ENCODE assay signal across 8 cellular contexts in the genomic region with DNA sequence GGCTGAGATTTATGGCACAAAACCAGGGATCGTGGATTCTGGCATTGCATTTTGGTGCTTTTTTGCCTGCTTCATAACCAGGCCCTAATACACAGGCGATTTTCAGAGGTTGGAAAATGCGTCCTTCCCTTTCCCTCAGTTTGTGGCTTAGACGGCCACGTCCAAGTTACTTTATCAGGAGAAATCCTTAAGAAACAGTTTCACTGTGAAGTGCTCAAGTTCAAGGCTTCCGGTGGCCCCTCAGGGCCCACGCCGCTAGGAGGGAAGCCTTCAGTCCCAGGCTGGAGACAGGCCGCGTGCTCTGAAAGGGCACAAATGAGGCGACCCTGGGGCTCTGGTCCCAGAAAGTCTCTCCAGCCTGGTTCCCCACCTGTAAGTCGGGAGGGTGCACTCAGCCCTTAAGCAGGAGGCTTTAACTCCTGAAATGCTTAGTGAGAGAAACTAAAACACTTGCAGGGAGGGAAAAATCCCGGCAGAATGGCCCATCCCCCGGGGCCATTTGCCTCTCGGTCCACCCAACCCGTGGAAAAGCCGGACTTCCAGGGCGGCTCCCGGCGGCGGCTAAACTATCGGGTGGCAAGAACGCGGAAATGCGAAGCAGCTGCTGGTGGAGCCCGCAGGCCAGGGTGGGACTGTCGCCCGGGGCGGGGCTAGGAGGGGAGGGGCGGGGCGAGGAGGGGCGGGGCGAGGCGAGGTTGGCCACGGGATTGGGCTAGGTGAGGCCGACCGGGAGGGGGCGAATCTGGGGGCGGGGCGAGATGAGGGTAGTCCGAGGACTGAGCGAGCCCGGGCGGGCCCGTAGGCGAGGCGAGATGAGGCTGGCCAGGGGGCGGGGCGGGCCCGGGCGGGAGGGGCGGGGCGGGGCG. TPM values are rescaled to one million over a fixed set of nuclear protein-coding genes. Genes with fewer than 3 reads are reported as not detected.
DNase-seq lines count a peak whose midpoint lies in the region; ATAC-seq, FAIRE-seq and TF ChIP-seq lines count a peak whose summit lies in the region.

No MANE protein-coding gene starts in this region.

- H3K9me3 Mint-ChIP-seq in activated naive CD8-positive, alpha-beta T cell (ENCODE audit: low read depth): no peaks in the 10 kb centered on the region

- H3K4me3 Mint-ChIP-seq in activated naive CD8-positive, alpha-beta T cell: peak overlapping the region; percentile 87

- TF ChIP-seq POLR2A in thyroid gland (IDR thresholded peaks at IDR 0.05): peak in 1 of 2 donors; percentile 35

- 5 to 8% methylated on average over 25 to 51 of the region's 54 CpGs for WGBS in pancreas, 2 donors
- WGBS in thyroid gland, 2 donors: 10% methylated on average over 20 to 22 of the region's 54 CpGs

- DNase-seq in GM12865 (ENCODE audit: low read depth) (peak; percentile 98), NCI-H1092 treated with DMSO at 0.1 percent for 48 hours (lab: John Stamatoyannopoulos, UW) (peak; percentile 79), head of caudate nucleus (peak; percentile 87 to 98 (median 95)), pancreas (peak; percentile 97 to 100 (median 99)), thyroid gland (peak; percentile 99)

- ATAC-seq in HG02642 (IDR thresholded peaks at IDR 0.05; ENCODE audit: poor library complexity, unreplicated experiment): peak; percentile 69
- ATAC-seq in SK-N-SH treated with all-trans-retinoic acid at 6 μM for 48 hours: peak; percentile 81
- ATAC-seq in pancreas: peak; percentile 81 to 90 (median 85)

- peaks cover 11% of the 10 kb centered on the region for H3K4me1 Mint-ChIP-seq in activated naive CD8-positive, alpha-beta T cell (ENCODE audit: low read depth)

- H3K27ac ChIP-seq in pancreas (peak overlapping the region; percentile 89 to 96 (median 92)), thyroid gland (peak overlapping the region; percentile 56 to 85 (median 71))

- H3K4me3 ChIP-seq in GM12865 (ENCODE audit: low read depth, low read length): peak overlapping the region; percentile 78
- H3K4me3 ChIP-seq in pancreas: peak overlapping the region; percentile 8 to 49 (median 29)
- H3K4me3 ChIP-seq in thyroid gland (replicated peaks in 1 of 3): peak overlapping the region; percentile 10 to 28 (median 16)

- H3K9me3 ChIP-seq in pancreas: no peaks in the 10 kb centered on the region
- H3K9me3 ChIP-seq in thyroid gland: no peaks in the 10 kb centered on the region

- H3K27ac Mint-ChIP-seq in activated naive CD8-positive, alpha-beta T cell: peak overlapping the region; percentile 87

- H3K27me3 ChIP-seq in pancreas: no peaks in the 10 kb centered on the region
- H3K27me3 ChIP-seq in thyroid gland: no peaks in the 10 kb centered on the region

- no peak for TF ChIP-seq CTCF in GM12865 (IDR thresholded peaks at IDR 0.05; ENCODE audit: insufficient read depth, low read depth, low read length, missing control alignments)
- no peak for TF ChIP-seq CTCF in pancreas (IDR thresholded peaks at IDR 0.05)
- TF ChIP-seq CTCF in thyroid gland (IDR thresholded peaks at IDR 0.05): no peak

- H3K4me1 ChIP-seq in pancreas (peaks cover 4 to 29% (median 14%) of the 10 kb centered on the region in 3 donors), thyroid gland (peaks cover 5 to 13% of the 10 kb centered on the region in 2 donors)

- intact Hi-C loops in head of caudate nucleus (cut with DNase I) (loop anchor here (10.0 kb wide), 1 partner anchor 190 kb away; a partner anchor contains a TSS), pancreas (cut with DNase I) (no loop called here), thyroid gland (cut with DNase I) (no loop called here)

- no peaks in the 10 kb centered on the region for H3K36me3 Mint-ChIP-seq in activated naive CD8-positive, alpha-beta T cell

- H3K27me3 Mint-ChIP-seq in activated naive CD8-positive, alpha-beta T cell: no peaks in the 10 kb centered on the region

- no peaks in the 10 kb centered on the region for H3K36me3 ChIP-seq in pancreas
- no peaks in the 10 kb centered on the region for H3K36me3 ChIP-seq in thyroid gland

- no peak for FAIRE-seq in pancreas (lab: Jason Lieb, UNC)

TF ChIP-seq in SK-N-SH treated with all-trans-retinoic acid at 6 μM for 48 hours, 23 proteins besides CTCF, POLR2A, EP300 and RAD21:
- TF ChIP-seq CSDC2 (CRISPR knock-in tag; IDR thresholded peaks at IDR 0.05) (peak; percentile 54; the same call in 1 of the 2 replicates), ZFP3 (CRISPR knock-in tag; IDR thresholded peaks at IDR 0.05) (peak; percentile 53; the same call in 1 of the 2 replicates), ZFP30 (CRISPR knock-in tag; IDR thresholded peaks at IDR 0.05) (no peak), SNAI2 (CRISPR knock-in tag; IDR thresholded peaks at IDR 0.05) (0 out of 2 replicates have a peak, but pooled peaks have one; percentile 37)
- TF ChIP-seq, protein P1, sequence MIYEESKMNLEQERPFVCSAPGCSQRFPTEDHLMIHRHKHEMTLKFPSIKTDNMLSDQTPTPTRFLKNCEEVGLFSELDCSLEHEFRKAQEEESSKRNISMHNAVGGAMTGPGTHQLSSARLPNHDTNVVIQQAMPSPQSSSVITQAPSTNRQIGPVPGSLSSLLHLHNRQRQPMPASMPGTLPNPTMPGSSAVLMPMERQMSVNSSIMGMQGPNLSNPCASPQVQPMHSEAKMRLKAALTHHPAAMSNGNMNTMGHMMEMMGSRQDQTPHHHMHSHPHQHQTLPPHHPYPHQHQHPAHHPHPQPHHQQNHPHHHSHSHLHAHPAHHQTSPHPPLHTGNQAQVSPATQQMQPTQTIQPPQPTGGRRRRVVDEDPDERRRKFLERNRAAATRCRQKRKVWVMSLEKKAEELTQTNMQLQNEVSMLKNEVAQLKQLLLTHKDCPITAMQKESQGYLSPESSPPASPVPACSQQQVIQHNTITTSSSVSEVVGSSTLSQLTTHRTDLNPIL (CRISPR knock-in tag; IDR thresholded peaks at IDR 0.05; ENCODE audit: low read depth): 0 out of 2 replicates have a peak, but pooled peaks have one; percentile 11

RNA-seq across cellular contexts. Expression of a gene that starts 0.6 kb away (rescaled TPM):
- total RNA-seq in pancreas (10 to 100 TPM; 13.7 to 26.5 (median 18.5) TPM), thyroid gland (10 to 100 TPM; 30.8 to 68.7 (median 43.2) TPM)
- 10 to 100 TPM; 11.1 to 19.2 TPM for polyA plus RNA-seq in pancreas

Comparison
In these comparisons a context has a peak if more than half of its experiments do, and no peak if none do; other contexts are left out.
1. Peak in every context shown above with its lines: DNase-seq, ATAC-seq, H3K4me3 ChIP-seq and H3K27ac ChIP-seq.
2. H3K4me3 ChIP-seq: peak in every context shown above with its lines; median percentile 78 in GM12865; 29 in pancreas; 16 in thyroid gland.